Comparison of ENCODE assay signal across 12 cellular contexts in the genomic region with DNA sequence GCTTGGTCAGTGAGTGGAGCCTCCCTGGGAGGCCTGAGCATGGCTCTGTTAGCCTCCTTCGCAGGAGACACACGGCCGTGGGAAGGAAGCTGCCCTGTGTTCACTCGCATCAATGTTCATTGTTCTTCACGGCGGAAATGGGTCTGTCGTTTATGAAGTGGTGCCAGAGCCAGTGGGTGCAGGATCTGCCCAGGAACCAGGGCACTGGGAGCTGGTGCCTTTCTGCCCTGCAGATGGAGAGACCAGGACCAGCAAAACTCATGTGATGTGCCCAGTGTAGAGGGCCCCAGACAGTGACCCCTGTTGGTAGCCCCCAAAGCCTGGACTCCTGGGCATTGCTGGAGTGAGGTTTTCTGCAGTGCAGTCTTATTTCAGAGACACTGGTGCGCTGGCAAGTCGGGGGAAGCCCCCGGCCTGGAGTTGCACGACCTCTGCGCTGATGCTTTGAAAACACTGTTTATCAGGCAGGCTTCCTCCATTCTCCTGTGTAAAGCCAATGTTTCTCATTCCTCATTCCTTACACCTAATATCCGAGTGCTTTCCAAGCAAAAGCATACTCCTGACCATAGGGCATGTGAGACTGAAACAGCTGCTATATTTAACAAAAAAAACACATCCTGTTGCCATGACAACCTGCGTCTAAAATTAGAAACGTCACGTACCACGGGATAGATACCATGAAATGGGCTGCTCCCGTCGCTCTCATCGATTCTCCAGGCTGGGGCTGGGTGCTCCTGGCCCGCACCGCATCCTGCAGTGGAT.
DNase-seq lines count a peak whose midpoint lies in the region; ATAC-seq, FAIRE-seq and TF ChIP-seq lines count a peak whose summit lies in the region.
"Had no signal": no experiment of that assay in that cellular context is flagged by ENCODE, and none has a peak within 500 bp of the region (broad histone marks: within the 10 kb centered on the region; RNA-seq: fewer than 3 reads in every experiment).

No MANE protein-coding gene starts in this region.

- H3K9ac ChIP-seq in astrocyte (ENCODE audit: low read length), result no peak overlapping the region
- peak overlapping the region; percentile 67 for H3K9ac ChIP-seq in smooth muscle cell (ENCODE audit: low read depth)

- TF ChIP-seq POLR2A in transverse colon (IDR thresholded peaks at IDR 0.05), result no peak

- no peak overlapping the region for H3K4me3 Mint-ChIP-seq in activated CD4-positive, alpha-beta T cell treated with anti-CD3 and anti-CD28 coated beads, Interleukin-2, amount 10 ng/mL, durations not matched to agents 7 days and 5 days
- no peak overlapping the region for H3K4me3 Mint-ChIP-seq in astrocyte (ENCODE audit: unreplicated experiment)

- H3K36me3 ChIP-seq in astrocyte (ENCODE audit: insufficient read depth, low read length) (no peaks in the 10 kb centered on the region), smooth muscle cell (ENCODE audit: low read depth) (no peaks in the 10 kb centered on the region), transverse colon (no peaks in the 10 kb centered on the region)

- H3K4me1 Mint-ChIP-seq in activated CD4-positive, alpha-beta T cell treated with anti-CD3 and anti-CD28 coated beads, Interleukin-2, amount 10 ng/mL, durations not matched to agents 7 days and 5 days, result peaks cover 6% of the 10 kb centered on the region
- peaks cover 20% of the 10 kb centered on the region for H3K4me1 Mint-ChIP-seq in astrocyte (ENCODE audit: low read depth, unreplicated experiment)

- H3K36me3 Mint-ChIP-seq in activated CD4-positive, alpha-beta T cell treated with anti-CD3 and anti-CD28 coated beads, Interleukin-2, amount 10 ng/mL, durations not matched to agents 7 days and 5 days (ENCODE audit: low read depth), result no peaks in the 10 kb centered on the region
- no peaks in the 10 kb centered on the region for H3K36me3 Mint-ChIP-seq in astrocyte (ENCODE audit: low read depth, unreplicated experiment)

- intact Hi-C loops in transverse colon (cut with DNase I; ENCODE audit: low total_unique reads), result no loop called here

- in situ Hi-C loops in transverse colon (cut with MboI; ENCODE audit: low pct_ligation_motif_present in 1 of 4, low pct_unique_long_range_greater_than_20kb in 1 of 4, low sequenced_read_pairs in 3 of 4), result no loop called here

- DNase-seq in activated CD4-positive, alpha-beta T cell treated with anti-CD3 and anti-CD28 coated beads, Interleukin-2, amount 10 ng/mL, durations not matched to agents 7 days and 5 days, result peak; percentile 22
- no peak for DNase-seq in activated CD4-positive, alpha-beta T cell treated with anti-CD3 and anti-CD28 coated beads, Interleukin-2, amount 50 U/mL, for 1 hour
- no peak for DNase-seq in astrocyte (ENCODE audit: low read depth)
- DNase-seq in iris pigment epithelial cell (ENCODE audit: low read depth), result peak; percentile 2
- no peak for DNase-seq in smooth muscle cell (lab: John Stamatoyannopoulos, UW; ENCODE audit: unreplicated experiment)
- no peak for DNase-seq in transverse colon
- no peak for DNase-seq in glomerular visceral epithelial cell (ENCODE audit: extremely low spot score)
- DNase-seq: EL, Kasumi-1, NCI-H2107 had no signal

- TF ChIP-seq CTCF in astrocyte (IDR thresholded peaks at IDR 0.05; ENCODE audit: insufficient read depth, low read depth, low read length), result no peak
- TF ChIP-seq CTCF in smooth muscle cell (IDR thresholded peaks at IDR 0.05; ENCODE audit: borderline replicate concordance, insufficient read depth, poor library complexity, severe bottlenecking), result no peak
- TF ChIP-seq CTCF in transverse colon (IDR thresholded peaks at IDR 0.05), result no peak

- FAIRE-seq in astrocyte (lab: Jason Lieb, UNC), result no peak
- FAIRE-seq: GM18507 had no signal

- H3K27me3 Mint-ChIP-seq in activated CD4-positive, alpha-beta T cell treated with anti-CD3 and anti-CD28 coated beads, Interleukin-2, amount 10 ng/mL, durations not matched to agents 7 days and 5 days, result no peaks in the 10 kb centered on the region
- H3K27me3 Mint-ChIP-seq in astrocyte (ENCODE audit: low read depth, unreplicated experiment), result peaks cover 11% of the 10 kb centered on the region

- H3K4me1 ChIP-seq in astrocyte (ENCODE audit: insufficient read depth, low read length) (no peaks in the 10 kb centered on the region), smooth muscle cell (ENCODE audit: low read depth) (peaks cover 16% of the 10 kb centered on the region), transverse colon (peaks cover 0 to 5% (median 0%) of the 10 kb centered on the region in 4 donors)

- 76% methylated on average over 22 of the region's 22 CpGs for WGBS in smooth muscle cell (ENCODE audit: low lambda C conversion rate)
- WGBS in transverse colon (ENCODE audit: low coverage in 1 of 2), 2 donors, result 47 to 60% methylated on average over 5 to 22 of the region's 22 CpGs

- H3K27me3 ChIP-seq in astrocyte (ENCODE audit: insufficient read depth, low read length) (no peaks in the 10 kb centered on the region), smooth muscle cell (ENCODE audit: low read depth) (no peaks in the 10 kb centered on the region), transverse colon (no peaks in the 10 kb centered on the region)

- POLR2A ChIA-PET in activated CD4-positive, alpha-beta T cell treated with anti-CD3 and anti-CD28 coated beads, Interleukin-2, amount 10 ng/mL, durations not matched to agents 7 days and 5 days (lab: Charles Lee), result no interaction called here

- H2AFZ ChIP-seq in astrocyte (ENCODE audit: low read depth, low read length), result no peak overlapping the region
- H2AFZ ChIP-seq in smooth muscle cell (ENCODE audit: low read depth), result no peak overlapping the region

- H3K79me2 ChIP-seq in astrocyte (ENCODE audit: insufficient read depth, low read length) (no peaks in the 10 kb centered on the region), smooth muscle cell (ENCODE audit: low read depth) (no peaks in the 10 kb centered on the region)

- H3K9me3 ChIP-seq in astrocyte (ENCODE audit: insufficient read depth, low read depth, low read length) (peaks cover 8% of the 10 kb centered on the region), smooth muscle cell (replicated peaks; ENCODE audit: low read depth) (no peaks in the 10 kb centered on the region), transverse colon (no peaks in the 10 kb centered on the region)

- H3K4me3 ChIP-seq in astrocyte (ENCODE audit: insufficient read depth, low read depth, low read length) (no peak overlapping the region), smooth muscle cell (no peak overlapping the region), transverse colon (no peak overlapping the region)

- H3K4me2 ChIP-seq in astrocyte (ENCODE audit: low read length), result no peak overlapping the region
- peak overlapping the region; percentile 59 for H3K4me2 ChIP-seq in smooth muscle cell

- H3F3A ChIP-seq in smooth muscle cell (ENCODE audit: low read depth), result no peaks in the 10 kb centered on the region

- H3K27ac ChIP-seq in astrocyte (ENCODE audit: low read depth, low read length) (no peak overlapping the region), smooth muscle cell (ENCODE audit: low read depth) (peak overlapping the region; percentile 68), transverse colon (no peak overlapping the region)

- H3K9me3 Mint-ChIP-seq in activated CD4-positive, alpha-beta T cell treated with anti-CD3 and anti-CD28 coated beads, Interleukin-2, amount 10 ng/mL, durations not matched to agents 7 days and 5 days, result no peaks in the 10 kb centered on the region
- peaks cover 8% of the 10 kb centered on the region for H3K9me3 Mint-ChIP-seq in astrocyte (ENCODE audit: unreplicated experiment)

- H3K27ac Mint-ChIP-seq in activated CD4-positive, alpha-beta T cell treated with anti-CD3 and anti-CD28 coated beads, Interleukin-2, amount 10 ng/mL, durations not matched to agents 7 days and 5 days, result no peak overlapping the region
- H3K27ac Mint-ChIP-seq in astrocyte (ENCODE audit: unreplicated experiment), result peak overlapping the region; percentile 9

- CTCF ChIA-PET in activated CD4-positive, alpha-beta T cell treated with anti-CD3 and anti-CD28 coated beads, Interleukin-2, amount 10 ng/mL, durations not matched to agents 7 days and 5 days (lab: Charles Lee), result no interaction called here

- ATAC-seq in HG03469 (IDR thresholded peaks at IDR 0.05; ENCODE audit: unreplicated experiment), result no peak

- H4K20me1 ChIP-seq in astrocyte (ENCODE audit: insufficient read depth, low read length), result no peaks in the 10 kb centered on the region
- no peaks in the 10 kb centered on the region for H4K20me1 ChIP-seq in smooth muscle cell (ENCODE audit: low read depth)

- TF ChIP-seq EP300 in transverse colon (IDR thresholded peaks at IDR 0.05; ENCODE audit: low read depth), result no peak

Comparison
In these comparisons a context has a peak if more than half of its experiments do, and no peak if none do; other contexts are left out.
1. DNase-seq: peak in activated CD4-positive, alpha-beta T cell treated with anti-CD3 and anti-CD28 coated beads, Interleukin-2, amount 10 ng/mL, durations not matched to agents 7 days and 5 days (single experiment) and iris pigment epithelial cell (single experiment); none in activated CD4-positive, alpha-beta T cell treated with anti-CD3 and anti-CD28 coated beads, Interleukin-2, amount 50 U/mL, for 1 hour (single experiment), astrocyte (single experiment), smooth muscle cell (single experiment), transverse colon (single experiment) and glomerular visceral epithelial cell (single experiment).